In genomic region chr13:21342699-21343442, GRCh38 we compare ENCODE assay signal across 14 cellular contexts.
"Had no signal": no experiment of that assay in that cellular context is flagged by ENCODE, and none has a peak within 500 bp of the region (broad histone marks: within the 10 kb centered on the region; RNA-seq: fewer than 3 reads in every experiment).

No MANE protein-coding gene starts in this region.

- H3K4me1 ChIP-seq: body of pancreas had no signal

- DNase-seq: activated naive CD4-positive, alpha-beta T cell; activated T-cell treated with anti-CD3 and anti-CD28 coated beads, Interleukin-2, amount 50 U/mL, for 48 hours; amniotic stem cell; body of pancreas; dermis blood vessel endothelial cell; hypothalamus; kidney glomerular epithelial cell; retina; stimulated activated CD4-positive, alpha-beta T cell treated with anti-CD3 and anti-CD28 coated beads, Interleukin-15, amount 100 ng/mL, for 24 hours; stimulated activated CD4-positive, alpha-beta T cell treated with anti-CD3 and anti-CD28 coated beads, Interleukin-4, amount 100 ng/mL, for 24 hours; stimulated activated naive CD8-positive, alpha-beta T cell treated with anti-CD3 and anti-CD28 coated beads, Interleukin-15, amount 100 ng/mL, for 72 hours; T1000 had no signal

- H3K36me3 ChIP-seq: thoracic aorta had no signal

- H3K4me3 ChIP-seq: body of pancreas, thoracic aorta had no signal

- FAIRE-seq: urothelium cell line had no signal

- H3K27ac ChIP-seq: body of pancreas, thoracic aorta had no signal

- H3K9me3 ChIP-seq: body of pancreas, thoracic aorta had no signal

- H3K27me3 ChIP-seq: body of pancreas had no signal

- H3K9me3 Mint-ChIP-seq: stimulated activated naive CD8-positive, alpha-beta T cell treated with anti-CD3 and anti-CD28 coated beads, Interleukin-15, amount 100 ng/mL, for 72 hours had no signal

- ATAC-seq: body of pancreas; stimulated activated naive CD8-positive, alpha-beta T cell treated with anti-CD3 and anti-CD28 coated beads, Interleukin-15, amount 100 ng/mL, for 72 hours had no signal

- H3K27me3 Mint-ChIP-seq: stimulated activated naive CD8-positive, alpha-beta T cell treated with anti-CD3 and anti-CD28 coated beads, Interleukin-15, amount 100 ng/mL, for 72 hours had no signal
